Comparison of ENCODE assay signal across 6 cellular contexts in the genomic region with DNA sequence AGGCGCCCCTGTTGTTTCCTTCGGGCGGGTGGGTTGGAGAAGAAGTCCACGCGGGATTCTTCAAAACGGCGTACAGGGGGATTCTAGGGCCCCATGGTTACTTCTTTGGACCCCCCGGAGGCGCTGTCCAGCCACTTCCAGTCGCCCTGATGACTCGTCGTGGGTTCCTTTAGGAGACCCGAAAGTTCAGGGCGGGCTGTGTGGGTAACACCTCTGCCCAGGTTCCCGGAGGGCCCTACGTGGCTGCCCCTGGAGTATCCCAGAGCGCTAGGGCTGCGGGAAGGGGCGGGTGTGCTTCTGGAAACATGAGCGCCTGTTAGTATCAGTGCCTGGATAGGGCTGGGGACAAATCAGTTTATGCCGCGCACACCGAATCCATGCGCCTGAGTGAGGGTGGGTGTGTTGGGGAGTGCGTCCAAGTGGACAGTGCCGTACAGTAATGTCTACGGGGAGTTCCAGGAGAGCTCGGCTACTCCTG. TPM values are rescaled to one million over a fixed set of nuclear protein-coding genes. Genes with fewer than 3 reads are reported as not detected.
A peak's percentile ranks its signal among the peaks of the same experiment; 100 is the strongest.
DNase-seq lines count a peak whose midpoint lies in the region; ATAC-seq and TF ChIP-seq lines count a peak whose summit lies in the region.

No MANE protein-coding gene starts in this region.

- peak overlapping the region; percentile 55; the same call in 1 of the 2 replicates for H3K9ac ChIP-seq in DND-41 (ENCODE audit: low read depth, low read length)
- peak overlapping the region in 1 of 2 donors; percentile 33 for H3K9ac ChIP-seq in duodenal mucosa (ENCODE audit: low read depth in 1 of 2, low read length in 2 of 2)

- H3K36me3 ChIP-seq in DND-41 (ENCODE audit: insufficient read depth, low read length) (no peaks in the 10 kb centered on the region), duodenal mucosa (ENCODE audit: control insufficient read depth in 1 of 2, insufficient read depth in 2 of 2, low read length in 2 of 2) (no peaks in the 10 kb centered on the region), sigmoid colon (peaks cover 0 to 5% (median 0%) of the 10 kb centered on the region in 4 donors)

- TF ChIP-seq EP300 in sigmoid colon (IDR thresholded peaks at IDR 0.05) = no peak

- WGBS in sigmoid colon, 2 donors = 6 to 8% methylated on average over 28 of the region's 28 CpGs

- H3K4me3 ChIP-seq in DND-41 (ENCODE audit: low read depth in 1 of 2, low read length in 2 of 2) (peak overlapping the region; percentile 30 to 65; a peak in 2 of 4 replicates), duodenal mucosa (ENCODE audit: low read depth in 1 of 2, low read length in 2 of 2) (peak overlapping the region; percentile 55 to 60), sigmoid colon (peak overlapping the region; percentile 42 to 75 (median 64))

- H3K27ac ChIP-seq in DND-41 (ENCODE audit: low read length) (no peak overlapping the region), duodenal mucosa (ENCODE audit: low read depth, low read length) (peak overlapping the region; percentile 50), sigmoid colon (peak overlapping the region; percentile 88 to 92 (median 91))

- H3K27me3 ChIP-seq in DND-41 (ENCODE audit: insufficient read depth, low read length, poor library complexity) (peaks cover 39% of the 10 kb centered on the region), duodenal mucosa (ENCODE audit: control insufficient read depth in 1 of 2, insufficient read depth in 2 of 2, low read length in 2 of 2) (peaks cover 19 to 29% of the 10 kb centered on the region in 2 donors), sigmoid colon (peaks cover 5 to 56% (median 10%) of the 10 kb centered on the region in 3 donors)

- no peaks in the 10 kb centered on the region for H3K79me2 ChIP-seq in DND-41 (ENCODE audit: insufficient read depth, low read length)

- intact Hi-C loops in sigmoid colon (cut with DNase I) = loop anchor here (1.0 to 5.0 kb wide), 4 partner anchors 118 to 298 kb away; no protein-coding TSS in a partner anchor

- H4K20me1 ChIP-seq in DND-41 (ENCODE audit: insufficient read depth, low read length) = peaks cover 29% of the 10 kb centered on the region

- peak overlapping the region; percentile 49; the same call in 1 of the 2 replicates for H2AFZ ChIP-seq in DND-41 (ENCODE audit: low read depth, low read length)

- peak overlapping the region; percentile 99 for H3K4me2 ChIP-seq in DND-41 (ENCODE audit: insufficient read depth, low read length)

- peaks cover 62% of the 10 kb centered on the region for H3K4me1 ChIP-seq in DND-41 (ENCODE audit: insufficient read depth, low read length)
- H3K4me1 ChIP-seq in duodenal mucosa (ENCODE audit: control insufficient read depth in 1 of 2, insufficient read depth in 2 of 2, low read length in 2 of 2) = peaks cover 15 to 21% of the 10 kb centered on the region in 2 donors
- peaks cover 0 to 75% (median 65%) of the 10 kb centered on the region in 4 donors for H3K4me1 ChIP-seq in sigmoid colon

- no peak for TF ChIP-seq CTCF in DND-41 (IDR thresholded peaks at IDR 0.05; ENCODE audit: borderline replicate concordance, extremely low read depth, low read length, poor library complexity, severe bottlenecking)
- no peak for TF ChIP-seq CTCF in sigmoid colon (IDR thresholded peaks at IDR 0.05)

- TF ChIP-seq POLR2A in sigmoid colon (IDR thresholded peaks at IDR 0.05) = no peak

- peak; percentile 6; the same call in 1 of the 3 replicates for ATAC-seq in DND-41 (ENCODE audit: insufficient read depth, low read depth)

- DNase-seq in DND-41 (peak; percentile 38), NCI-H69 (lab: John Stamatoyannopoulos, UW) (peak; percentile 70), sigmoid colon (peak; percentile 81), AG08396 (ENCODE audit: low spot score) (no peak), middle frontal gyrus (ENCODE audit: extremely low spot score, low spot score) (no peak)

- H3K9me3 ChIP-seq in DND-41 (ENCODE audit: insufficient read depth, low read length, severe bottlenecking) (no peaks in the 10 kb centered on the region), duodenal mucosa (ENCODE audit: control insufficient read depth in 1 of 2, low read length in 2 of 2) (no peaks in the 10 kb centered on the region), sigmoid colon (no peaks in the 10 kb centered on the region)

RNA-seq across cellular contexts. Expression of a gene that starts 0.6 kb away (rescaled TPM):
- 10 to 100 TPM; 10.4 to 44.9 (median 24.8) TPM for total RNA-seq in sigmoid colon
- polyA plus RNA-seq in sigmoid colon = 1 to 10 TPM; 1.6 to 5.4 (median 5.1) TPM

RNA-seq across cellular contexts. Expression of a gene that starts 12.5 kb away (rescaled TPM):
- total RNA-seq in sigmoid colon = 10 to 100 TPM; 26.3 to 43.0 (median 32.9) TPM
- 10 to 100 TPM; 61.3 to 66.8 (median 63.3) TPM for polyA plus RNA-seq in sigmoid colon

RNA-seq across cellular contexts. Expression of a gene that starts 24.3 kb away (rescaled TPM):
- 10 to 100 TPM; 27.6 to 60.1 (median 38.8) TPM for total RNA-seq in sigmoid colon
- 10 to 100 TPM in 2 of 3 donors, 1 to 10 TPM in 1; 7.2 to 26.6 (median 12.0) TPM for polyA plus RNA-seq in sigmoid colon

RNA-seq across cellular contexts. Expression of a gene that starts 29.2 kb away (rescaled TPM):
- total RNA-seq in sigmoid colon = under 1 TPM; 0.16 to 0.71 (median 0.48) TPM
- polyA plus RNA-seq in sigmoid colon = under 1 TPM in 2 of 3 donors, not detected in 1; under 0.01 to 0.69 TPM

Comparison
In these comparisons a context has a peak if more than half of its experiments do, and no peak if none do; other contexts are left out.
1. DNase-seq: peak in DND-41 (single experiment), NCI-H69 (single experiment) and sigmoid colon (single experiment); none in AG08396 (single experiment) and middle frontal gyrus (single experiment).
2. Peak in every context shown above with its lines, with median percentiles within 50 percentile points of each other: H3K4me3 ChIP-seq.